ENCODE assay signal across 15 cellular contexts in the genomic region with DNA sequence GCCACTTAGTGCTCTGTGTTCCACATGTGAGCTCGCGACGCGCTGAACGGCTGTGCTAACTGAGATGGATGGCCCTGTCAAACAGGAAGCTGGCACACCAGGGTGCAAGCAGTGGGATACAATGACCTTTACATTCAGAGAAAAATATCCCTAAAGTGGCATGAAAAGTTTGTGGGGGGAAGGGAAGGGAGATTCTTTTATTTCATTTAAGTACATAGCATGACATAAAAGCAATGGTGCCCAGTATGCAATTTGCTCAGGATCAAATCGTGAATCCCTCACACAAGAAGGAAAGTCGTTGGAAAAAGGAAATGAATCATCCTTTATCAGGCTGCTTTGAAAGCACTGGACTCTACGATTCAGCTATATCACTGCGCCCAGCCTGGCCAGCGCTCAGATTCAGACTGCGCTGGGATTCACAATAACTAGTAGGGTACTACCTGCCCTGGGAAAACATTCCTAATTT. TPM values are rescaled to one million over a fixed set of nuclear protein-coding genes. Genes with fewer than 3 reads are reported as not detected.
A peak's percentile ranks its signal among the peaks of the same experiment; 100 is the strongest.
DNase-seq lines count a peak whose midpoint lies in the region; TF ChIP-seq lines count a peak whose summit lies in the region.
"Had no signal": no experiment of that assay in that cellular context is flagged by ENCODE, and none has a peak within 500 bp of the region (broad histone marks: within the 10 kb centered on the region; RNA-seq: fewer than 3 reads in every experiment).

No MANE protein-coding gene starts in this region.

- no peak for TF ChIP-seq CTCF in HEK293 (tag by site-specific recombination; IDR thresholded peaks at IDR 0.05)
- no peak for TF ChIP-seq CTCF in fibroblast of the aortic adventitia (IDR thresholded peaks at IDR 0.05; ENCODE audit: insufficient read depth, low read length)

- H3K9me3 ChIP-seq in HEK293 (ENCODE audit: control insufficient read depth, insufficient read depth, low read depth, low read length) = no peaks in the 10 kb centered on the region

- H3K4me3 ChIP-seq in HEK293 (ENCODE audit: low read depth, low read length) (no peak overlapping the region), fibroblast of the aortic adventitia (ENCODE audit: low read depth, low read length) (no peak overlapping the region)

- POLR2A ChIA-PET in HEK293 (lab: Yijun Ruan, JAX) = no interaction called here

- peak; percentile 18 for DNase-seq in 8988T
- DNase-seq in SW 1271 (lab: John Stamatoyannopoulos, UW) = peak; percentile 50 to 80
- DNase-seq in fibroblast of the aortic adventitia (ENCODE audit: low read depth) = peak; percentile 61
- DNase-seq in ureter (ENCODE audit: low spot score) = no peak
- DNase-seq in NOMO-1 (lab: John Stamatoyannopoulos, UW; ENCODE audit: unreplicated experiment in 2 of 2) = no peak
- no peak for DNase-seq in AG08395 (ENCODE audit: low spot score)
- DNase-seq in activated CD4-positive, CD25-positive, alpha-beta regulatory T cell treated with anti-CD3 and anti-CD28 coated beads, Interleukin-2, amount 50 U/mL, for 72 hours = no peak
- DNase-seq: activated CD4-positive, alpha-beta memory T cell treated with anti-CD3 and anti-CD28 coated beads for 36 hours; activated gamma-delta T cell; central memory CD4-positive, alpha-beta T cell; DMS 273 treated with DMSO at 0.1 percent for 48 hours; stimulated activated CD4-positive, alpha-beta T cell treated with anti-CD3 and anti-CD28 coated beads, Interleukin-4, amount 100 ng/mL, for 4 hours; stimulated activated naive CD8-positive, alpha-beta T cell treated with anti-CD3 and anti-CD28 coated beads, Interleukin-15, Interleukin-2, amounts not matched to agents 100 U/mL and 50 U/mL, for 24 hours; T-helper 2 cell had no signal

- H3K4me1 ChIP-seq in HEK293 (ENCODE audit: control insufficient read depth, insufficient read depth, low read length) = peaks cover 20% of the 10 kb centered on the region

- H3K36me3 ChIP-seq in HEK293 (ENCODE audit: control insufficient read depth in 2 of 2, insufficient read depth in 1 of 2, low read length in 2 of 2) = peaks cover 6 to 23% of the 10 kb centered on the region in 2 experiments

- H3K27ac ChIP-seq in HEK293 (ENCODE audit: extremely low read depth, low read depth, low read length) = no peak overlapping the region

- CTCF ChIA-PET in HEK293 (lab: Yijun Ruan, JAX) = no interaction called here

TF ChIP-seq in HEK293, 187 proteins besides CTCF, POLR2A, EP300 and RAD21 (continues in another document):
- peak; percentile 50; the same call in 1 of the 2 replicates for TF ChIP-seq IKZF3 (tag by site-specific recombination; IDR thresholded peaks at IDR 0.05)
- no peak for TF ChIP-seq BCL11A (tag by site-specific recombination; IDR thresholded peaks at IDR 0.05; ENCODE audit: low read depth)
- TF ChIP-seq KLF9 (tag by site-specific recombination; IDR thresholded peaks at IDR 0.05; ENCODE audit: low read depth) = no peak
- no peak for TF ChIP-seq ZNF626 (tag by site-specific recombination; IDR thresholded peaks at IDR 0.05)
- peak; percentile 74 for TF ChIP-seq TRIM28 (IDR thresholded peaks at IDR 0.05; ENCODE audit: borderline replicate concordance, low read length)
- TF ChIP-seq OSR2 (tag by site-specific recombination; IDR thresholded peaks at IDR 0.05) = 0 out of 2 replicates have a peak, but pooled peaks have one; percentile 46
- peak; percentile 72 for TF ChIP-seq ZIC2 (tag by site-specific recombination; IDR thresholded peaks at IDR 0.05)
- peak; percentile 53 for TF ChIP-seq FEZF1 (tag by site-specific recombination; IDR thresholded peaks at IDR 0.05)
- TF ChIP-seq ZBTB17 (tag by site-specific recombination; IDR thresholded peaks at IDR 0.05) = peak; percentile 83
- peak; percentile 73 for TF ChIP-seq ZEB2 (tag by site-specific recombination; IDR thresholded peaks at IDR 0.05)
- TF ChIP-seq, protein P1, sequence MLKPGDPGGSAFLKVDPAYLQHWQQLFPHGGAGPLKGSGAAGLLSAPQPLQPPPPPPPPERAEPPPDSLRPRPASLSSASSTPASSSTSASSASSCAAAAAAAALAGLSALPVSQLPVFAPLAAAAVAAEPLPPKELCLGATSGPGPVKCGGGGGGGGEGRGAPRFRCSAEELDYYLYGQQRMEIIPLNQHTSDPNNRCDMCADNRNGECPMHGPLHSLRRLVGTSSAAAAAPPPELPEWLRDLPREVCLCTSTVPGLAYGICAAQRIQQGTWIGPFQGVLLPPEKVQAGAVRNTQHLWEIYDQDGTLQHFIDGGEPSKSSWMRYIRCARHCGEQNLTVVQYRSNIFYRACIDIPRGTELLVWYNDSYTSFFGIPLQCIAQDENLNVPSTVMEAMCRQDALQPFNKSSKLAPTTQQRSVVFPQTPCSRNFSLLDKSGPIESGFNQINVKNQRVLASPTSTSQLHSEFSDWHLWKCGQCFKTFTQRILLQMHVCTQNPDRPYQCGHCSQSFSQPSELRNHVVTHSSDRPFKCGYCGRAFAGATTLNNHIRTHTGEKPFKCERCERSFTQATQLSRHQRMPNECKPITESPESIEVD (tag by site-specific recombination; IDR thresholded peaks at IDR 0.05) = peak; percentile 66
- TF ChIP-seq PRDM1 (tag by site-specific recombination; IDR thresholded peaks at IDR 0.05) = no peak
- no peak for TF ChIP-seq ZNF747 (tag by site-specific recombination; IDR thresholded peaks at IDR 0.05)
- no peak for TF ChIP-seq ZNF76 (tag by site-specific recombination; IDR thresholded peaks at IDR 0.05; ENCODE audit: borderline replicate concordance, low read depth)
- TF ChIP-seq, protein P2, sequence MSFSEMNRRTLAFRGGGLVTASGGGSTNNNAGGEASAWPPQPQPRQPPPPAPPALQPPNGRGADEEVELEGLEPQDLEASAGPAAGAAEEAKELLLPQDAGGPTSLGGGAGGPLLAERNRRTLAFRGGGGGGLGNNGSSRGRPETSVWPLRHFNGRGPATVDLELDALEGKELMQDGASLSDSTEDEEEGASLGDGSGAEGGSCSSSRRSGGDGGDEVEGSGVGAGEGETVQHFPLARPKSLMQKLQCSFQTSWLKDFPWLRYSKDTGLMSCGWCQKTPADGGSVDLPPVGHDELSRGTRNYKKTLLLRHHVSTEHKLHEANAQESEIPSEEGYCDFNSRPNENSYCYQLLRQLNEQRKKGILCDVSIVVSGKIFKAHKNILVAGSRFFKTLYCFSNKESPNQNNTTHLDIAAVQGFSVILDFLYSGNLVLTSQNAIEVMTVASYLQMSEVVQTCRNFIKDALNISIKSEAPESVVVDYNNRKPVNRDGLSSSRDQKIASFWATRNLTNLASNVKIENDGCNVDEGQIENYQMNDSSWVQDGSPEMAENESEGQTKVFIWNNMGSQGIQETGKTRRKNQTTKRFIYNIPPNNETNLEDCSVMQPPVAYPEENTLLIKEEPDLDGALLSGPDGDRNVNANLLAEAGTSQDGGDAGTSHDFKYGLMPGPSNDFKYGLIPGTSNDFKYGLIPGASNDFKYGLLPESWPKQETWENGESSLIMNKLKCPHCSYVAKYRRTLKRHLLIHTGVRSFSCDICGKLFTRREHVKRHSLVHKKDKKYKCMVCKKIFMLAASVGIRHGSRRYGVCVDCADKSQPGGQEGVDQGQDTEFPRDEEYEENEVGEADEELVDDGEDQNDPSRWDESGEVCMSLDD (tag by site-specific recombination; IDR thresholded peaks at IDR 0.05) = no peak
- no peak for TF ChIP-seq ZBTB48 (tag by site-specific recombination; IDR thresholded peaks at IDR 0.05)
- 0 out of 2 replicates have a peak, but pooled peaks have one; percentile 16 for TF ChIP-seq ZNF394 (tag by site-specific recombination; IDR thresholded peaks at IDR 0.05; ENCODE audit: borderline replicate concordance)
- TF ChIP-seq GFI1B (tag by site-specific recombination; IDR thresholded peaks at IDR 0.05) = 0 out of 2 replicates have a peak, but pooled peaks have one; percentile 19
- TF ChIP-seq ZNF530 (tag by site-specific recombination; IDR thresholded peaks at IDR 0.05; ENCODE audit: low read depth) = no peak
- peak; percentile 79 for TF ChIP-seq SP7 (tag by site-specific recombination; IDR thresholded peaks at IDR 0.05)
- TF ChIP-seq ZNF280D (tag by site-specific recombination; IDR thresholded peaks at IDR 0.05) = no peak
- TF ChIP-seq ZBTB8A (tag by site-specific recombination; IDR thresholded peaks at IDR 0.05) = peak; percentile 23; the same call in 1 of the 2 replicates
- no peak for TF ChIP-seq ZNF155 (tag by site-specific recombination; IDR thresholded peaks at IDR 0.05)
- no peak for TF ChIP-seq ZBTB26 (tag by site-specific recombination; optimal IDR thresholded peaks at IDR 0.05)

RNA-seq across cellular contexts. Expression of gene SATB2, which starts 26.0 kb away (rescaled TPM):
- total RNA-seq in fibroblast of the aortic adventitia (ENCODE audit: low replicate concordance) (2.3 and 12.7 TPM in 2 replicates), ureter (2.7 TPM)

Comparison
In these comparisons a context has a peak if more than half of its experiments do, and no peak if none do; other contexts are left out.
1. DNase-seq: peak in 8988T (single experiment), SW 1271 (2 of 2) and fibroblast of the aortic adventitia (single experiment); none in ureter (single experiment), NOMO-1 (0 of 2), AG08395 (single experiment) and activated CD4-positive, CD25-positive, alpha-beta regulatory T cell treated with anti-CD3 and anti-CD28 coated beads, Interleukin-2, amount 50 U/mL, for 72 hours (single experiment).